ENCODE assay signal across 30 cellular contexts in genomic region chr3:177626014-177626413, GRCh38.
"Had no signal": no experiment of that assay in that cellular context is flagged by ENCODE, and none has a peak within 500 bp of the region (broad histone marks: within the 10 kb centered on the region; RNA-seq: fewer than 3 reads in every experiment).

No MANE protein-coding gene starts in this region.

- H3K27ac Mint-ChIP-seq: dendritic cell treated with granulocyte-macrophage colony-stimulating factor and Interleukin-4, amounts not matched to agents 40 ng/mL and 50 ng/mL, for 4 days; endodermal cell; nephron progenitor cell; stimulated activated naive CD8-positive, alpha-beta T cell treated with anti-CD3 and anti-CD28 coated beads, Interleukin-15, amount 100 ng/mL, for 72 hours had no signal

- H3K27me3 Mint-ChIP-seq: naive thymus-derived CD8-positive, alpha-beta T cell; stimulated activated naive CD8-positive, alpha-beta T cell treated with anti-CD3 and anti-CD28 coated beads, Interleukin-15, amount 100 ng/mL, for 72 hours had no signal

- H3K36me3 ChIP-seq: lower lobe of right lung, pancreas, right lobe of liver, suprapubic skin, transverse colon, upper lobe of right lung, uterus had no signal

- ATAC-seq: esophagus mucosa; foreskin keratinocyte; left colon; left ventricle myocardium superior; lower lobe of right lung; naive thymus-derived CD8-positive, alpha-beta T cell; pancreas; right lobe of liver; stimulated activated naive CD8-positive, alpha-beta T cell treated with anti-CD3 and anti-CD28 coated beads, Interleukin-15, amount 100 ng/mL, for 72 hours; upper lobe of right lung had no signal

- H3K4me1 ChIP-seq: foreskin keratinocyte, lower lobe of right lung, pancreas, suprapubic skin, upper lobe of right lung, uterus had no signal

- H3K4me3 ChIP-seq: lower lobe of right lung, pancreas, right lobe of liver, smooth muscle cell, suprapubic skin, transverse colon, upper lobe of right lung, uterus had no signal

- H3K27ac ChIP-seq: epithelial cell of prostate, foreskin keratinocyte, lower lobe of right lung, pancreas, right lobe of liver, suprapubic skin, transverse colon, upper lobe of right lung had no signal

- H3K27me3 ChIP-seq: foreskin keratinocyte, pancreas, right lobe of liver, suprapubic skin, transverse colon, upper lobe of right lung, uterus had no signal

- H3K9me3 ChIP-seq: lower lobe of right lung, pancreas, right lobe of liver, suprapubic skin, transverse colon, upper lobe of right lung, uterus had no signal

- DNase-seq: effector CD8-positive, alpha-beta T cell; endodermal cell; foreskin keratinocyte; glutamatergic neuron; hypothalamus; immature natural killer cell; islet precursor cell; kidney glomerular epithelial cell; left colon; left ventricle myocardium superior; lower lobe of right lung; naive thymus-derived CD8-positive, alpha-beta T cell; nephron progenitor cell; nucleus accumbens; pancreas; right lobe of liver; stimulated activated CD4-positive, alpha-beta T cell treated with anti-CD3 and anti-CD28 coated beads, Interleukin-12 subunit alpha, Interleukin-12 subunit beta, amount 100 ng/mL, for 4 hours; stimulated activated CD4-positive, alpha-beta T cell treated with anti-CD3 and anti-CD28 coated beads, Interleukin-1b, Interleukin-23, amount 100 ng/mL, for 48 hours; stimulated activated CD4-positive, alpha-beta T cell treated with anti-CD3 and anti-CD28 coated beads, Interleukin-4, amount 100 ng/mL, for 1 hour; stimulated activated CD8-positive, alpha-beta memory T cell treated with anti-CD3 and anti-CD28 coated beads, Interleukin-4, amount 100 ng/mL, for 48 hours; stimulated activated naive CD4-positive, alpha-beta T cell; stimulated activated naive CD8-positive, alpha-beta T cell treated with anti-CD3 and anti-CD28 coated beads, Interleukin-15, amount 100 ng/mL, for 72 hours; transverse colon; upper lobe of right lung; uterus had no signal

- H3K4me3 Mint-ChIP-seq: dendritic cell treated with granulocyte-macrophage colony-stimulating factor and Interleukin-4, amounts not matched to agents 40 ng/mL and 50 ng/mL, for 4 days; endodermal cell; immature natural killer cell; naive thymus-derived CD8-positive, alpha-beta T cell; nephron progenitor cell; stimulated activated naive CD8-positive, alpha-beta T cell treated with anti-CD3 and anti-CD28 coated beads, Interleukin-15, amount 100 ng/mL, for 72 hours had no signal
